ENCODE assay signal across 26 cellular contexts in genomic region chr12:46181465-46181864, GRCh38.
DNase-seq lines count a peak whose midpoint lies in the region; ATAC-seq, FAIRE-seq and TF ChIP-seq lines count a peak whose summit lies in the region.
"Had no signal": no experiment of that assay in that cellular context is flagged by ENCODE, and none has a peak within 500 bp of the region (broad histone marks: within the 10 kb centered on the region; RNA-seq: fewer than 3 reads in every experiment).

No MANE protein-coding gene starts in this region.

- H3K4me3 Mint-ChIP-seq in stimulated activated naive CD8-positive, alpha-beta T cell treated with anti-CD3 and anti-CD28 coated beads, Interleukin-15, Interleukin-2, amounts not matched to agents 100 ng/mL and 50 ng/mL, for 24 hours, result no peak overlapping the region
- no peak overlapping the region for H3K4me3 Mint-ChIP-seq in stimulated activated naive CD8-positive, alpha-beta T cell treated with anti-CD3 and anti-CD28 coated beads, Interleukin-15, amount 100 ng/mL, for 72 hours
- peak overlapping the region; percentile 23 to 51 for H3K4me3 Mint-ChIP-seq in stimulated activated naive B cell treated with anti-CD40 and anti-IgM and Interleukin-4, amounts not matched to agents 10 μg/mL and 1 μg/mL and 100 μg/mL, for 72 hours
- H3K4me3 Mint-ChIP-seq: memory B cell had no signal

- H3K36me3 ChIP-seq in GM12878 (ENCODE audit: control insufficient read depth in 2 of 2, insufficient read depth in 2 of 2, low read length in 1 of 2), result peaks cover 0 to 3% of the 10 kb centered on the region in 2 experiments; a peak in 3 of 4 replicates
- H3K36me3 ChIP-seq: SJSA1, thyroid gland, uterus had no signal

- peaks cover 39% of the 10 kb centered on the region for H3K4me1 ChIP-seq in GM12878 (ENCODE audit: control insufficient read depth, insufficient read depth, low read length)
- H3K4me1 ChIP-seq: parathyroid adenoma, SJSA1, thyroid gland, uterus had no signal

- TF ChIP-seq EP300 in GM12878 (IDR thresholded peaks at IDR 0.05; ENCODE audit: borderline replicate concordance in 1 of 2, control insufficient read depth in 1 of 2, low read depth in 2 of 2, low read length in 2 of 2), result no peak

- no peak for TF ChIP-seq CTCF in GM12878 (IDR thresholded peaks at IDR 0.05 in 2 of 3, conservative IDR thresholded peaks at IDR 0.05 in 1 of 3; ENCODE audit: control insufficient read depth in 2 of 3, extremely low read depth in 1 of 3, insufficient read depth in 1 of 3, low read depth in 3 of 3, low read length in 3 of 3)

- H3K36me3 Mint-ChIP-seq in stimulated activated naive CD8-positive, alpha-beta T cell treated with anti-CD3 and anti-CD28 coated beads, Interleukin-15, Interleukin-2, amounts not matched to agents 100 ng/mL and 50 ng/mL, for 24 hours (ENCODE audit: low read depth), result peaks cover 27% of the 10 kb centered on the region
- peaks cover 35 to 48% of the 10 kb centered on the region in 2 donors for H3K36me3 Mint-ChIP-seq in stimulated activated naive B cell treated with anti-CD40 and anti-IgM and Interleukin-4, amounts not matched to agents 10 μg/mL and 1 μg/mL and 100 μg/mL, for 72 hours

- FAIRE-seq in GM12878 (lab: Jason Lieb, UNC), result no peak
- FAIRE-seq: islet of Langerhans had no signal

- no peak overlapping the region for H3K9ac ChIP-seq in GM12878 (ENCODE audit: control insufficient read depth, insufficient read depth, low read length)
- H3K9ac ChIP-seq: parathyroid adenoma had no signal

- peak; percentile 30 for DNase-seq in NCI-H82 (lab: John Stamatoyannopoulos, UW)
- no peak for DNase-seq in NCI-H82 treated with DMSO at 0.1 percent for 48 hours (lab: John Stamatoyannopoulos, UW; ENCODE audit: unreplicated experiment)
- DNase-seq in stimulated activated naive CD8-positive, alpha-beta T cell treated with anti-CD3 and anti-CD28 coated beads, Interleukin-15, amount 100 ng/mL, for 72 hours, result no peak
- no peak for DNase-seq in GM12878 (ENCODE audit: low read depth, low spot score)
- DNase-seq in stimulated activated naive B cell treated with anti-CD40 and anti-IgM and Interleukin-4, amounts not matched to agents 10 μg/mL and 1 μg/mL and 100 μg/mL, for 72 hours, result no peak
- no peak for DNase-seq in DMS153 treated with DMSO at 0.1 percent for 48 hours (lab: John Stamatoyannopoulos, UW; ENCODE audit: unreplicated experiment)
- DNase-seq: 8988T; activated CD4-positive, alpha-beta T cell treated with anti-CD3 and anti-CD28 coated beads, Interleukin-2, amount 50 U/mL, for 48 hours; activated CD8-positive, alpha-beta memory T cell treated with anti-CD3 and anti-CD28 coated beads, Interleukin-2, amount 50 U/mL, for 4 hours; DMS153; effector memory CD4-positive, alpha-beta T cell; GOT3; NCI-H446; small intestine; stimulated activated CD4-positive, alpha-beta T cell treated with anti-CD3 and anti-CD28 coated beads, Interleukin-1b, Interleukin-23, amount 100 ng/mL, for 48 hours; T-helper 1 cell; thyroid gland; uterus had no signal

- 100% methylated on average over 1 of the region's 1 CpG for WGBS in GM12878 (ENCODE audit: insufficient coverage, insufficient replicate concordance, low lambda C conversion rate, missing lambda C conversion rate)

- CTCF ChIA-PET in GM12878 (lab: Yijun Ruan, JAX), result interaction anchor here (0.6 to 2.3 kb wide), 4 partner anchors 28 to 1026 kb away, joined by 4 to 11 read pairs (median 4); no protein-coding TSS in a partner anchor

- SMC1A ChIA-PET in GM12878 (lab: Charles Lee; ENCODE audit: uncharacterized antibody, unreplicated experiment), result interaction anchor here (0.7 to 16.4 kb wide), 10 partner anchors 8 to 211 kb away, joined by 3 to 377 read pairs (median 4); partner anchors contain the start of gene SLC38A1

- TF ChIP-seq RAD21 in GM12878 (IDR thresholded peaks at IDR 0.05; ENCODE audit: insufficient read depth, low read depth, low read length), result no peak

- no peak for TF ChIP-seq POLR2A in GM12878 (IDR thresholded peaks at IDR 0.05; ENCODE audit: low read depth, low read length)

- H3K27me3 ChIP-seq in GM12878 (replicated peaks in 1 of 2; ENCODE audit: control insufficient read depth in 2 of 2, insufficient read depth in 2 of 2, low read length in 1 of 2), result no peaks in the 10 kb centered on the region
- H3K27me3 ChIP-seq: SJSA1, thyroid gland, uterus had no signal

- H3K79me2 ChIP-seq in GM12878 (ENCODE audit: control insufficient read depth, insufficient read depth, low read length), result no peaks in the 10 kb centered on the region
- H3K79me2 ChIP-seq: parathyroid adenoma had no signal

- H4K20me1 ChIP-seq in GM12878 (ENCODE audit: control insufficient read depth, insufficient read depth), result no peaks in the 10 kb centered on the region

- no peaks in the 10 kb centered on the region for H3K9me3 Mint-ChIP-seq in stimulated activated naive CD8-positive, alpha-beta T cell treated with anti-CD3 and anti-CD28 coated beads, Interleukin-15, Interleukin-2, amounts not matched to agents 100 ng/mL and 50 ng/mL, for 24 hours
- H3K9me3 Mint-ChIP-seq in stimulated activated naive CD8-positive, alpha-beta T cell treated with anti-CD3 and anti-CD28 coated beads, Interleukin-15, amount 100 ng/mL, for 72 hours, result no peaks in the 10 kb centered on the region
- H3K9me3 Mint-ChIP-seq in stimulated activated naive B cell treated with anti-CD40 and anti-IgM and Interleukin-4, amounts not matched to agents 10 μg/mL and 1 μg/mL and 100 μg/mL, for 72 hours, result peaks cover 0 to 9% of the 10 kb centered on the region in 2 donors
- H3K9me3 Mint-ChIP-seq: memory B cell had no signal

- RAD21 ChIA-PET in GM12878 (lab: Charles Lee; ENCODE audit: unreplicated experiment), result interaction anchor here (1.5 to 8.6 kb wide), 6 partner anchors 25 to 480 kb away, joined by 4 to 126 read pairs (median 22); partner anchors contain the start of gene SLC38A1

- no peak overlapping the region for H3K4me2 ChIP-seq in GM12878 (ENCODE audit: control insufficient read depth, insufficient read depth)

- intact Hi-C loops in GM12878 (cut with micrococcal nuclease; ENCODE audit: unreplicated experiment), result no loop called here

- H2AFZ ChIP-seq in GM12878 (ENCODE audit: control insufficient read depth, low read depth, low read length), result no peak overlapping the region
- H2AFZ ChIP-seq: parathyroid adenoma had no signal

- peak overlapping the region; percentile 41 for H3K27ac Mint-ChIP-seq in stimulated activated naive CD8-positive, alpha-beta T cell treated with anti-CD3 and anti-CD28 coated beads, Interleukin-15, Interleukin-2, amounts not matched to agents 100 ng/mL and 50 ng/mL, for 24 hours
- no peak overlapping the region for H3K27ac Mint-ChIP-seq in stimulated activated naive CD8-positive, alpha-beta T cell treated with anti-CD3 and anti-CD28 coated beads, Interleukin-15, amount 100 ng/mL, for 72 hours
- H3K27ac Mint-ChIP-seq in stimulated activated naive B cell treated with anti-CD40 and anti-IgM and Interleukin-4, amounts not matched to agents 10 μg/mL and 1 μg/mL and 100 μg/mL, for 72 hours, result peak overlapping the region; percentile 91

- H3K27me3 Mint-ChIP-seq in stimulated activated naive CD8-positive, alpha-beta T cell treated with anti-CD3 and anti-CD28 coated beads, Interleukin-15, Interleukin-2, amounts not matched to agents 100 ng/mL and 50 ng/mL, for 24 hours, result no peaks in the 10 kb centered on the region
- H3K27me3 Mint-ChIP-seq in stimulated activated naive CD8-positive, alpha-beta T cell treated with anti-CD3 and anti-CD28 coated beads, Interleukin-15, amount 100 ng/mL, for 72 hours, result no peaks in the 10 kb centered on the region
- no peaks in the 10 kb centered on the region for H3K27me3 Mint-ChIP-seq in stimulated activated naive B cell treated with anti-CD40 and anti-IgM and Interleukin-4, amounts not matched to agents 10 μg/mL and 1 μg/mL and 100 μg/mL, for 72 hours
- H3K27me3 Mint-ChIP-seq: memory B cell had no signal

- in situ Hi-C loops in GM12878 (cut with MboI), result no loop called here

- peaks cover 64% of the 10 kb centered on the region for H3K4me1 Mint-ChIP-seq in stimulated activated naive CD8-positive, alpha-beta T cell treated with anti-CD3 and anti-CD28 coated beads, Interleukin-15, Interleukin-2, amounts not matched to agents 100 ng/mL and 50 ng/mL, for 24 hours (ENCODE audit: low read depth)
- peaks cover 57% of the 10 kb centered on the region for H3K4me1 Mint-ChIP-seq in stimulated activated naive CD8-positive, alpha-beta T cell treated with anti-CD3 and anti-CD28 coated beads, Interleukin-15, amount 100 ng/mL, for 72 hours
- H3K4me1 Mint-ChIP-seq in stimulated activated naive B cell treated with anti-CD40 and anti-IgM and Interleukin-4, amounts not matched to agents 10 μg/mL and 1 μg/mL and 100 μg/mL, for 72 hours, result peaks cover 49 to 87% of the 10 kb centered on the region in 2 donors

- BruUV-seq in GM12878 (replicated peaks; lab: Mats Ljungman, UMichigan), result no TSS peak

- no peaks in the 10 kb centered on the region; the same call in 2 of the 3 replicates for H3K9me3 ChIP-seq in GM12878 (replicated peaks; ENCODE audit: control insufficient read depth, insufficient read depth, low read length)
- H3K9me3 ChIP-seq: SJSA1, thyroid gland, uterus had no signal

- no peak overlapping the region; the same call in 1 of the 2 replicates for H3K27ac ChIP-seq in GM12878 (ENCODE audit: control insufficient read depth, insufficient read depth)
- H3K27ac ChIP-seq: coronary artery, parathyroid adenoma, SJSA1, thyroid gland, uterus had no signal

- H3K4me3 ChIP-seq in GM12878, result no peak overlapping the region
- H3K4me3 ChIP-seq: coronary artery, SJSA1, thyroid gland, uterus had no signal

- POLR2A ChIA-PET in GM12878 (lab: Charles Lee), result interaction anchor here (0.6 to 7.9 kb wide), 4 partner anchors 26 to 431 kb away, joined by 3 to 95 read pairs (median 34); no protein-coding TSS in a partner anchor

- no peak for ATAC-seq in stimulated activated naive CD8-positive, alpha-beta T cell treated with anti-CD3 and anti-CD28 coated beads, Interleukin-15, amount 100 ng/mL, for 72 hours
- ATAC-seq in GM12878, result no peak
- ATAC-seq in stimulated activated naive B cell treated with anti-CD40 and anti-IgM and Interleukin-4, amounts not matched to agents 10 μg/mL and 1 μg/mL and 100 μg/mL, for 72 hours (replicated peaks), result no peak
- ATAC-seq in HG02870 (IDR thresholded peaks at IDR 0.05; ENCODE audit: unreplicated experiment), result no peak
- ATAC-seq: left lobe of liver had no signal

TF ChIP-seq in GM12878, 131 proteins besides CTCF, POLR2A, EP300 and RAD21:
- TF ChIP-seq POLR2AphosphoS5 (IDR thresholded peaks at IDR 0.05; ENCODE audit: low read length), result peak; percentile 54; the same call in 1 of the 2 replicates
- no peak for TF ChIP-seq ZZZ3 (IDR thresholded peaks at IDR 0.05; ENCODE audit: control insufficient read depth, insufficient read length, low read depth)

Comparison
In these comparisons a context has a peak if more than half of its experiments do, and no peak if none do; other contexts are left out.
1. H3K27ac Mint-ChIP-seq: peak in stimulated activated naive CD8-positive, alpha-beta T cell treated with anti-CD3 and anti-CD28 coated beads, Interleukin-15, Interleukin-2, amounts not matched to agents 100 ng/mL and 50 ng/mL, for 24 hours (single experiment) and stimulated activated naive B cell treated with anti-CD40 and anti-IgM and Interleukin-4, amounts not matched to agents 10 μg/mL and 1 μg/mL and 100 μg/mL, for 72 hours (single experiment); none in stimulated activated naive CD8-positive, alpha-beta T cell treated with anti-CD3 and anti-CD28 coated beads, Interleukin-15, amount 100 ng/mL, for 72 hours (0 of 2).
2. H3K4me3 Mint-ChIP-seq: peak in stimulated activated naive B cell treated with anti-CD40 and anti-IgM and Interleukin-4, amounts not matched to agents 10 μg/mL and 1 μg/mL and 100 μg/mL, for 72 hours (2 of 2); none in stimulated activated naive CD8-positive, alpha-beta T cell treated with anti-CD3 and anti-CD28 coated beads, Interleukin-15, Interleukin-2, amounts not matched to agents 100 ng/mL and 50 ng/mL, for 24 hours (single experiment) and stimulated activated naive CD8-positive, alpha-beta T cell treated with anti-CD3 and anti-CD28 coated beads, Interleukin-15, amount 100 ng/mL, for 72 hours (0 of 2).